In the genomic region with DNA sequence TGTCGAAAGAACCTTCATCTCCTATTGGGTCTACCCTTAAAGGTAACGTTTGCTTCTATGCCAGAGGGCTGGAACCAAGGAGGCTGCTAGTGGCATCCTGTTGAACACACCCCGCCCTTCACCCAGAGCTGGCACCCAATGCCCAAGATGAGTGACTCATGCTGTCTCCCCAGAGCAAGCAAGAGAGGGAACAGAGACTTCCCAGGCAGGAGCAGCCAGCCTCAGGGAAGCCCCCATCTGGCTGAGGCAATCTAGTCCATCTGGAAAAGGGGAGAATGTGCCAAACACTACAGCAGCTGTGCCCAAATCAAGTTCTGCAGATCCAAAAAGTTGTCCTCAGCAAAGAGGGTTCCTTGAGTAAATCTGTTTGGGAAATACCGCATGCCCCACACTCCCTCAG, we compare ENCODE assay signal across 1 cellular context.
TF ChIP-seq lines count a peak whose summit lies in the region.

No MANE protein-coding gene starts in this region.

TF ChIP-seq in SK-N-SH, 30 proteins besides CTCF, POLR2A, EP300 and RAD21 (continued from another document):
- TF ChIP-seq ZBTB33 (IDR thresholded peaks at IDR 0.05; ENCODE audit: borderline replicate concordance, low read depth), result no peak
- no peak for TF ChIP-seq GATA2 (CRISPR knock-in tag; IDR thresholded peaks at IDR 0.05)
- TF ChIP-seq, protein P1, sequence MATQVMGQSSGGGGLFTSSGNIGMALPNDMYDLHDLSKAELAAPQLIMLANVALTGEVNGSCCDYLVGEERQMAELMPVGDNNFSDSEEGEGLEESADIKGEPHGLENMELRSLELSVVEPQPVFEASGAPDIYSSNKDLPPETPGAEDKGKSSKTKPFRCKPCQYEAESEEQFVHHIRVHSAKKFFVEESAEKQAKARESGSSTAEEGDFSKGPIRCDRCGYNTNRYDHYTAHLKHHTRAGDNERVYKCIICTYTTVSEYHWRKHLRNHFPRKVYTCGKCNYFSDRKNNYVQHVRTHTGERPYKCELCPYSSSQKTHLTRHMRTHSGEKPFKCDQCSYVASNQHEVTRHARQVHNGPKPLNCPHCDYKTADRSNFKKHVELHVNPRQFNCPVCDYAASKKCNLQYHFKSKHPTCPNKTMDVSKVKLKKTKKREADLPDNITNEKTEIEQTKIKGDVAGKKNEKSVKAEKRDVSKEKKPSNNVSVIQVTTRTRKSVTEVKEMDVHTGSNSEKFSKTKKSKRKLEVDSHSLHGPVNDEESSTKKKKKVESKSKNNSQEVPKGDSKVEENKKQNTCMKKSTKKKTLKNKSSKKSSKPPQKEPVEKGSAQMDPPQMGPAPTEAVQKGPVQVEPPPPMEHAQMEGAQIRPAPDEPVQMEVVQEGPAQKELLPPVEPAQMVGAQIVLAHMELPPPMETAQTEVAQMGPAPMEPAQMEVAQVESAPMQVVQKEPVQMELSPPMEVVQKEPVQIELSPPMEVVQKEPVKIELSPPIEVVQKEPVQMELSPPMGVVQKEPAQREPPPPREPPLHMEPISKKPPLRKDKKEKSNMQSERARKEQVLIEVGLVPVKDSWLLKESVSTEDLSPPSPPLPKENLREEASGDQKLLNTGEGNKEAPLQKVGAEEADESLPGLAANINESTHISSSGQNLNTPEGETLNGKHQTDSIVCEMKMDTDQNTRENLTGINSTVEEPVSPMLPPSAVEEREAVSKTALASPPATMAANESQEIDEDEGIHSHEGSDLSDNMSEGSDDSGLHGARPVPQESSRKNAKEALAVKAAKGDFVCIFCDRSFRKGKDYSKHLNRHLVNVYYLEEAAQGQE (IDR thresholded peaks at IDR 0.05; ENCODE audit: low read depth, low read length), result no peak
TF ChIP-seq in SK-N-SH: peak in this region for 0.
